Comparison of ENCODE assay signal across 18 cellular contexts in genomic region chr1:235992868-235993267, GRCh38.
DNase-seq lines count a peak whose midpoint lies in the region; ATAC-seq, FAIRE-seq and TF ChIP-seq lines count a peak whose summit lies in the region.
"Had no signal": no experiment of that assay in that cellular context is flagged by ENCODE, and none has a peak within 500 bp of the region (broad histone marks: within the 10 kb centered on the region; RNA-seq: fewer than 3 reads in every experiment).

No MANE protein-coding gene starts in this region.

- no peak for TF ChIP-seq POLR2A in H1 (IDR thresholded peaks at IDR 0.05; ENCODE audit: control extremely low read depth in 1 of 2, low read depth in 2 of 2, low read length in 2 of 2)

- intact Hi-C loops in left ventricle myocardium inferior (cut with micrococcal nuclease) = no loop called here
- intact Hi-C loops in sciatic nerve (cut with DNase I) = no loop called here

- peak; percentile 12 for ATAC-seq in sciatic nerve
- ATAC-seq: GM12878 had no signal

- H3K23ac ChIP-seq in H1 (ENCODE audit: insufficient read length) = no peak overlapping the region

- H3K4ac ChIP-seq in H1 (replicated peaks; ENCODE audit: insufficient read length, low read depth, low read length) = no peak overlapping the region

- no peak overlapping the region for H2BK5ac ChIP-seq in H1 (ENCODE audit: low read depth, low read length)

- H3K18ac ChIP-seq in H1 (ENCODE audit: extremely low read depth, low read length) = no peak overlapping the region

- no peaks in the 10 kb centered on the region for H3K27me3 Mint-ChIP-seq in neural crest cell (ENCODE audit: low read depth)
- H3K27me3 Mint-ChIP-seq in activated CD4-positive, alpha-beta T cell treated with anti-CD3 and anti-CD28 coated beads, Interleukin-2, amount 10 ng/mL, durations not matched to agents 7 days and 5 days = peaks cover 12% of the 10 kb centered on the region
- H3K27me3 Mint-ChIP-seq: CD4-positive, alpha-beta memory T cell had no signal

- H3K79me2 ChIP-seq in H1 (ENCODE audit: control insufficient read depth in 1 of 2, insufficient read depth in 2 of 2, low read length in 2 of 2) = no peaks in the 10 kb centered on the region

- no peak overlapping the region for H3K4me3 Mint-ChIP-seq in neural crest cell
- H3K4me3 Mint-ChIP-seq in activated CD4-positive, alpha-beta T cell treated with anti-CD3 and anti-CD28 coated beads, Interleukin-2, amount 10 ng/mL, durations not matched to agents 7 days and 5 days = no peak overlapping the region
- H3K4me3 Mint-ChIP-seq: CD4-positive, alpha-beta memory T cell had no signal

- no peaks in the 10 kb centered on the region for H3K9me3 ChIP-seq in right atrium auricular region
- peaks cover 10% of the 10 kb centered on the region for H3K9me3 ChIP-seq in left ventricle myocardium inferior (replicated peaks)
- peaks cover 4 to 10% of the 10 kb centered on the region in 2 experiments; a peak in 2 of 4 replicates for H3K9me3 ChIP-seq in H1 (ENCODE audit: insufficient read depth in 2 of 2, low read depth in 1 of 2, low read length in 1 of 2)

- CTCF ChIA-PET in H1 (lab: Charles Lee; ENCODE audit: partially characterized antibody) = interaction anchor here (0.6 to 0.7 kb wide), 2 partner anchors 21 to 36 kb away, joined by 3 read pairs; no protein-coding TSS in a partner anchor
- CTCF ChIA-PET in activated CD4-positive, alpha-beta T cell treated with anti-CD3 and anti-CD28 coated beads, Interleukin-2, amount 10 ng/mL, durations not matched to agents 7 days and 5 days (lab: Charles Lee) = interaction anchor here (1.9 kb wide), 1 partner anchor 9 kb away, joined by 5 read pairs; no protein-coding TSS in a partner anchor

- H4K91ac ChIP-seq in H1 (replicated peaks; ENCODE audit: insufficient read length, low read length) = no peak overlapping the region

- H3K36me3 ChIP-seq in right atrium auricular region (peaks cover 94% of the 10 kb centered on the region), left ventricle myocardium inferior (peaks cover 100% of the 10 kb centered on the region), H1 (ENCODE audit: control insufficient read depth in 2 of 4, insufficient read depth in 4 of 4, low read length in 3 of 4) (no peaks in the 10 kb centered on the region)

- no peaks in the 10 kb centered on the region for H3K23me2 ChIP-seq in H1 (ENCODE audit: low read depth, low read length)

- H4K20me1 ChIP-seq in H1 (replicated peaks in 1 of 2; ENCODE audit: control insufficient read depth in 1 of 2, insufficient read depth in 2 of 2, low read length in 2 of 2) = no peaks in the 10 kb centered on the region

- no peak overlapping the region for H3K4me3 ChIP-seq in right atrium auricular region
- no peak overlapping the region for H3K4me3 ChIP-seq in left ventricle myocardium inferior
- H3K4me3 ChIP-seq in H1 (ENCODE audit: extremely low read depth in 1 of 4, insufficient read depth in 2 of 4, low read depth in 3 of 4, low read length in 4 of 4) = no peak overlapping the region
- H3K4me3 ChIP-seq: GM12878 had no signal

- POLR2A ChIA-PET in H1 (lab: Charles Lee; ENCODE audit: partially characterized antibody) = no interaction called here
- POLR2A ChIA-PET in activated CD4-positive, alpha-beta T cell treated with anti-CD3 and anti-CD28 coated beads, Interleukin-2, amount 10 ng/mL, durations not matched to agents 7 days and 5 days (lab: Charles Lee) = no interaction called here

- H3K27ac ChIP-seq in right atrium auricular region = no peak overlapping the region
- H3K27ac ChIP-seq in left ventricle myocardium inferior (replicated peaks) = no peak overlapping the region
- H3K27ac ChIP-seq in H1 (ENCODE audit: low read depth, low read length) = no peak overlapping the region

- no peak overlapping the region for H2AFZ ChIP-seq in H1 (ENCODE audit: low read length)

- DNase-seq in right atrium auricular region (ENCODE audit: low spot score) = peak; percentile 50
- no peak for DNase-seq in left ventricle myocardium inferior
- no peak for DNase-seq in H1 (ENCODE audit: low read depth in 1 of 2, low spot score in 2 of 2)
- no peak for DNase-seq in neural crest cell (ENCODE audit: low read depth, low spot score)
- DNase-seq in sciatic nerve (ENCODE audit: low spot score) = no peak
- no peak for DNase-seq in activated CD4-positive, alpha-beta T cell treated with anti-CD3 and anti-CD28 coated beads, Interleukin-2, amount 10 ng/mL, durations not matched to agents 7 days and 5 days
- no peak for DNase-seq in activated CD4-positive, CD25-positive, alpha-beta regulatory T cell treated with anti-CD3 and anti-CD28 coated beads, Interleukin-2, amount 50 U/mL, for 72 hours
- no peak for DNase-seq in DMS153 (lab: John Stamatoyannopoulos, UW)
- DNase-seq: C1 segment of cervical spinal cord; Calu3; CD4-positive, alpha-beta memory T cell; COR-L47; DMS79; EL; GDM1; GOT3; HCEC 1CT had no signal

- TF ChIP-seq EP300 in H1 (IDR thresholded peaks at IDR 0.05; ENCODE audit: borderline replicate concordance in 1 of 2, low read depth in 2 of 2, low read length in 2 of 2) = no peak

- H2BK120ac ChIP-seq in H1 (replicated peaks; ENCODE audit: low read depth, low read length) = no peak overlapping the region

- peaks cover 43% of the 10 kb centered on the region for H3K36me3 Mint-ChIP-seq in neural crest cell (ENCODE audit: low read depth)
- H3K36me3 Mint-ChIP-seq in activated CD4-positive, alpha-beta T cell treated with anti-CD3 and anti-CD28 coated beads, Interleukin-2, amount 10 ng/mL, durations not matched to agents 7 days and 5 days (ENCODE audit: low read depth) = peaks cover 11% of the 10 kb centered on the region

- TF ChIP-seq CTCF in right atrium auricular region (IDR thresholded peaks at IDR 0.05) = no peak
- TF ChIP-seq CTCF in left ventricle myocardium inferior (IDR thresholded peaks at IDR 0.05; ENCODE audit: borderline replicate concordance) = no peak
- TF ChIP-seq CTCF in H1 (IDR thresholded peaks at IDR 0.05; ENCODE audit: control extremely low read depth in 1 of 3, insufficient read depth in 1 of 3, low read depth in 1 of 3, low read length in 3 of 3) = no peak
- TF ChIP-seq CTCF in neural crest cell (conservative IDR thresholded peaks at IDR 0.05) = no peak

- H2BK20ac ChIP-seq in H1 (ENCODE audit: low read length) = no peak overlapping the region

- H2BK15ac ChIP-seq in H1 (ENCODE audit: low read length) = no peak overlapping the region

- no peak overlapping the region for H3K14ac ChIP-seq in H1 (ENCODE audit: insufficient read length)

- no peak overlapping the region for H3K4me2 ChIP-seq in H1 (ENCODE audit: insufficient read depth in 1 of 2, low read depth in 2 of 2, low read length in 2 of 2)

- H3K9ac ChIP-seq in H1 (replicated peaks in 1 of 4; ENCODE audit: extremely low read depth in 1 of 4, low read depth in 3 of 4, low read length in 3 of 4) = no peak overlapping the region

- no peaks in the 10 kb centered on the region for H3K79me1 ChIP-seq in H1 (ENCODE audit: low read depth, low read length)

- 92% methylated on average over 7 of the region's 7 CpGs; no CpG with 5 or more reads in 1 of the 2 experiments for WGBS in H1 (ENCODE audit: extremely low coverage in 1 of 2, insufficient coverage in 1 of 2, insufficient read length in 1 of 2, insufficient replicate concordance in 2 of 2, low coverage in 1 of 2, low lambda C conversion rate in 2 of 2, missing lambda C conversion rate in 1 of 2), 2 experiments

- H4K8ac ChIP-seq in H1 (ENCODE audit: extremely low read depth, insufficient read depth, low read length) = peak overlapping the region; percentile 46

- no peak overlapping the region for H2BK12ac ChIP-seq in H1 (ENCODE audit: low read depth, low read length)

- peaks cover 20% of the 10 kb centered on the region for H3K9me3 Mint-ChIP-seq in neural crest cell
- peaks cover 22% of the 10 kb centered on the region for H3K9me3 Mint-ChIP-seq in activated CD4-positive, alpha-beta T cell treated with anti-CD3 and anti-CD28 coated beads, Interleukin-2, amount 10 ng/mL, durations not matched to agents 7 days and 5 days

- no peak overlapping the region for H2AK5ac ChIP-seq in H1 (ENCODE audit: low read depth, low read length)

- no peak for TF ChIP-seq RAD21 in H1 (IDR thresholded peaks at IDR 0.05 in 1 of 2, conservative IDR thresholded peaks at IDR 0.05 in 1 of 2; ENCODE audit: low read depth in 2 of 2, low read length in 2 of 2)

- no peaks in the 10 kb centered on the region for H3K4me1 Mint-ChIP-seq in neural crest cell
- peaks cover 20% of the 10 kb centered on the region for H3K4me1 Mint-ChIP-seq in activated CD4-positive, alpha-beta T cell treated with anti-CD3 and anti-CD28 coated beads, Interleukin-2, amount 10 ng/mL, durations not matched to agents 7 days and 5 days

- no peak overlapping the region for H3K56ac ChIP-seq in H1 (replicated peaks; ENCODE audit: insufficient read length, low read depth, low read length)

- H3K27me3 ChIP-seq in right atrium auricular region (no peaks in the 10 kb centered on the region), left ventricle myocardium inferior (ENCODE audit: low read depth) (no peaks in the 10 kb centered on the region), H1 (replicated peaks in 1 of 4; ENCODE audit: control insufficient read depth in 3 of 4, extremely low read depth in 1 of 4, insufficient read depth in 3 of 4, low read length in 3 of 4) (no peaks in the 10 kb centered on the region)

- no peaks in the 10 kb centered on the region for H3K4me1 ChIP-seq in right atrium auricular region
- H3K4me1 ChIP-seq in left ventricle myocardium inferior = no peaks in the 10 kb centered on the region
- no peaks in the 10 kb centered on the region for H3K4me1 ChIP-seq in H1 (replicated peaks in 1 of 4; ENCODE audit: control insufficient read depth in 3 of 4, insufficient read depth in 4 of 4, low read length in 3 of 4)

- H4K5ac ChIP-seq in H1 (ENCODE audit: insufficient read length, low read depth, low read length) = no peak overlapping the region

- peak overlapping the region; percentile 40 for H3K27ac Mint-ChIP-seq in neural crest cell (ENCODE audit: unreplicated experiment)
- no peak overlapping the region for H3K27ac Mint-ChIP-seq in activated CD4-positive, alpha-beta T cell treated with anti-CD3 and anti-CD28 coated beads, Interleukin-2, amount 10 ng/mL, durations not matched to agents 7 days and 5 days

- no peak for FAIRE-seq in H1 (lab: Jason Lieb, UNC)
- FAIRE-seq: GM12878 had no signal

TF ChIP-seq in H1, 55 proteins besides CTCF, POLR2A, EP300 and RAD21 (continues in another document):
- TF ChIP-seq CEBPB (IDR thresholded peaks at IDR 0.05; ENCODE audit: low read depth, low read length) (no peak), BACH1 (IDR thresholded peaks at IDR 0.05; ENCODE audit: low read length) (no peak)
- TF ChIP-seq, protein P1, sequence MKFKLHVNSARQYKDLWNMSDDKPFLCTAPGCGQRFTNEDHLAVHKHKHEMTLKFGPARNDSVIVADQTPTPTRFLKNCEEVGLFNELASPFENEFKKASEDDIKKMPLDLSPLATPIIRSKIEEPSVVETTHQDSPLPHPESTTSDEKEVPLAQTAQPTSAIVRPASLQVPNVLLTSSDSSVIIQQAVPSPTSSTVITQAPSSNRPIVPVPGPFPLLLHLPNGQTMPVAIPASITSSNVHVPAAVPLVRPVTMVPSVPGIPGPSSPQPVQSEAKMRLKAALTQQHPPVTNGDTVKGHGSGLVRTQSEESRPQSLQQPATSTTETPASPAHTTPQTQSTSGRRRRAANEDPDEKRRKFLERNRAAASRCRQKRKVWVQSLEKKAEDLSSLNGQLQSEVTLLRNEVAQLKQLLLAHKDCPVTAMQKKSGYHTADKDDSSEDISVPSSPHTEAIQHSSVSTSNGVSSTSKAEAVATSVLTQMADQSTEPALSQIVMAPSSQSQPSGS (IDR thresholded peaks at IDR 0.05; ENCODE audit: low read length) = no peak
